In genomic region chr13:20099319-20099718, GRCh38 we compare ENCODE assay signal across 22 cellular contexts.
"Had no signal": no experiment of that assay in that cellular context is flagged by ENCODE, and none has a peak within 500 bp of the region (broad histone marks: within the 10 kb centered on the region; RNA-seq: fewer than 3 reads in every experiment).

No MANE protein-coding gene starts in this region.

- H2AFZ ChIP-seq: parathyroid adenoma had no signal

- H3K4me3 ChIP-seq: stomach, suprapubic skin, tibial nerve had no signal

- H3K36me3 Mint-ChIP-seq: activated CD8-positive, alpha-beta memory T cell treated with anti-CD3 and anti-CD28 coated beads, Interleukin-2, amount 10 ng/mL, durations not matched to agents 7 days and 5 days; activated naive CD4-positive, alpha-beta T cell treated with anti-CD3 and anti-CD28 coated beads, Interleukin-2, amount 10 ng/mL, durations not matched to agents 7 days and 5 days; stimulated activated memory B cell treated with anti-CD40 and anti-IgM and Interleukin-4, amounts not matched to agents 10 μg/mL and 1 μg/mL and 100 μg/mL, for 72 hours had no signal

- H3K36me3 ChIP-seq: stomach, suprapubic skin, tibial nerve had no signal

- H3K9ac ChIP-seq: parathyroid adenoma had no signal

- H3K4me3 Mint-ChIP-seq: activated CD8-positive, alpha-beta memory T cell treated with anti-CD3 and anti-CD28 coated beads, Interleukin-2, amount 10 ng/mL, durations not matched to agents 7 days and 5 days; activated CD8-positive, alpha-beta T cell treated with anti-CD3 and anti-CD28 coated beads for 36 hours; activated naive CD4-positive, alpha-beta T cell treated with anti-CD3 and anti-CD28 coated beads, Interleukin-2, amount 10 ng/mL, durations not matched to agents 7 days and 5 days; nephron; stimulated activated memory B cell treated with anti-CD40 and anti-IgM and Interleukin-4, amounts not matched to agents 10 μg/mL and 1 μg/mL and 100 μg/mL, for 72 hours had no signal

- H3K79me2 ChIP-seq: parathyroid adenoma had no signal

- H3K9me3 Mint-ChIP-seq: activated CD8-positive, alpha-beta T cell treated with anti-CD3 and anti-CD28 coated beads for 36 hours; activated naive CD4-positive, alpha-beta T cell treated with anti-CD3 and anti-CD28 coated beads, Interleukin-2, amount 10 ng/mL, durations not matched to agents 7 days and 5 days; nephron; stimulated activated memory B cell treated with anti-CD40 and anti-IgM and Interleukin-4, amounts not matched to agents 10 μg/mL and 1 μg/mL and 100 μg/mL, for 72 hours had no signal

- H3K4me1 Mint-ChIP-seq: activated CD8-positive, alpha-beta memory T cell treated with anti-CD3 and anti-CD28 coated beads, Interleukin-2, amount 10 ng/mL, durations not matched to agents 7 days and 5 days; activated naive CD4-positive, alpha-beta T cell treated with anti-CD3 and anti-CD28 coated beads, Interleukin-2, amount 10 ng/mL, durations not matched to agents 7 days and 5 days; nephron; stimulated activated memory B cell treated with anti-CD40 and anti-IgM and Interleukin-4, amounts not matched to agents 10 μg/mL and 1 μg/mL and 100 μg/mL, for 72 hours had no signal

- H3K4me1 ChIP-seq: parathyroid adenoma, tibial nerve had no signal

- H3K27ac ChIP-seq: parathyroid adenoma, stomach, suprapubic skin, tibial nerve had no signal

- H3K27ac Mint-ChIP-seq: activated CD8-positive, alpha-beta memory T cell treated with anti-CD3 and anti-CD28 coated beads, Interleukin-2, amount 10 ng/mL, durations not matched to agents 7 days and 5 days; activated CD8-positive, alpha-beta T cell treated with anti-CD3 and anti-CD28 coated beads for 36 hours; activated naive CD4-positive, alpha-beta T cell treated with anti-CD3 and anti-CD28 coated beads, Interleukin-2, amount 10 ng/mL, durations not matched to agents 7 days and 5 days; nephron; stimulated activated memory B cell treated with anti-CD40 and anti-IgM and Interleukin-4, amounts not matched to agents 10 μg/mL and 1 μg/mL and 100 μg/mL, for 72 hours had no signal

- ATAC-seq: activated CD8-positive, alpha-beta memory T cell treated with anti-CD3 and anti-CD28 coated beads, Interleukin-2, amount 10 ng/mL, durations not matched to agents 7 days and 5 days; activated CD8-positive, alpha-beta T cell treated with anti-CD3 and anti-CD28 coated beads for 36 hours; left cardiac atrium; sciatic nerve; stimulated activated memory B cell treated with anti-CD40 and anti-IgM and Interleukin-4, amounts not matched to agents 10 μg/mL and 1 μg/mL and 100 μg/mL, for 72 hours had no signal

- H3K9me3 ChIP-seq: stomach, suprapubic skin, tibial nerve had no signal

- DNase-seq: activated CD4-positive, alpha-beta T cell treated with anti-CD3 and anti-CD28 coated beads for 48 hours; activated CD8-positive, alpha-beta memory T cell treated with anti-CD3 and anti-CD28 coated beads, Interleukin-2, amount 10 ng/mL, durations not matched to agents 7 days and 5 days; activated CD8-positive, alpha-beta T cell treated with anti-CD3 and anti-CD28 coated beads for 36 hours; activated effector memory CD4-positive, alpha-beta T cell treated with anti-CD3 and anti-CD28 coated beads, Interleukin-2, amount 50 U/mL, for 16 hours; activated naive CD4-positive, alpha-beta T cell treated with anti-CD3 and anti-CD28 coated beads, Interleukin-2, amount 10 ng/mL, durations not matched to agents 7 days and 5 days; activated T-cell treated with anti-CD3 and anti-CD28 coated beads for 4 hours; amygdala; erythroblast; foreskin fibroblast; left cardiac atrium; nucleus accumbens; small intestine; stimulated activated CD4-positive, alpha-beta T cell treated with anti-CD3 and anti-CD28 coated beads, Interleukin-15, amount 100 ng/mL, for 24 hours; stomach; T-helper 1 cell; T-helper 9 cell had no signal
